8 cellular contexts compared by ENCODE assay signal in genomic region chrX:54530358-54530900, GRCh38. TPM values are rescaled to one million over a fixed set of nuclear protein-coding genes. Genes with fewer than 3 reads are reported as not detected.
DNase-seq lines count a peak whose midpoint lies in the region; ATAC-seq and TF ChIP-seq lines count a peak whose summit lies in the region.

No MANE protein-coding gene starts in this region.

- DNase-seq in BE2C (no peak), NCI-H1694 (lab: John Stamatoyannopoulos, UW) (no peak)
- DNase-seq in activated naive CD8-positive, alpha-beta T cell treated with anti-CD3 and anti-CD28 coated beads, Interleukin-2, amount 10 ng/mL, durations not matched to agents 7 days and 5 days: no peak
- peak in 2 of 3 experiments; percentile 0 to 9 for DNase-seq in stimulated activated CD4-positive, alpha-beta T cell treated with anti-CD3 and anti-CD28 coated beads, TNF-alpha, amount 100 ng/mL, for 4 hours (ENCODE audit: low read depth in 3 of 3)

- peaks cover 6% of the 10 kb centered on the region for H3K36me3 ChIP-seq in BE2C

- H3K9me3 Mint-ChIP-seq in activated naive CD8-positive, alpha-beta T cell treated with anti-CD3 and anti-CD28 coated beads, Interleukin-2, amount 10 ng/mL, durations not matched to agents 7 days and 5 days: peaks cover 6% of the 10 kb centered on the region

- POLR2A ChIA-PET in activated naive CD8-positive, alpha-beta T cell treated with anti-CD3 and anti-CD28 coated beads, Interleukin-2, amount 10 ng/mL, durations not matched to agents 7 days and 5 days (lab: Charles Lee): interaction anchor here (0.5 to 1.6 kb wide), 6 partner anchors 36 to 486 kb away, joined by 3 to 9 read pairs (median 3); partner anchors contain the start of genes APEX2, PHF8 and TSR2

- H3K9me3 ChIP-seq in BE2C: no peaks in the 10 kb centered on the region
- peaks cover 9% of the 10 kb centered on the region for H3K9me3 ChIP-seq in iPS-18c (ENCODE audit: control insufficient read depth, insufficient read depth, low read length)

- H3K27ac Mint-ChIP-seq in activated naive CD8-positive, alpha-beta T cell treated with anti-CD3 and anti-CD28 coated beads, Interleukin-2, amount 10 ng/mL, durations not matched to agents 7 days and 5 days: peak overlapping the region; percentile 96

- no peaks in the 10 kb centered on the region for H3K27me3 ChIP-seq in BE2C

- peak overlapping the region; percentile 93 for H3K4me3 Mint-ChIP-seq in activated naive CD8-positive, alpha-beta T cell treated with anti-CD3 and anti-CD28 coated beads, Interleukin-2, amount 10 ng/mL, durations not matched to agents 7 days and 5 days

- H3K4me3 ChIP-seq in BE2C (ENCODE audit: low read depth, low read length): peak overlapping the region; percentile 95
- peak overlapping the region; percentile 65 for H3K4me3 ChIP-seq in iPS-18c (ENCODE audit: insufficient read depth, low read depth, low read length)

- no peaks in the 10 kb centered on the region for H3K27me3 Mint-ChIP-seq in activated naive CD8-positive, alpha-beta T cell treated with anti-CD3 and anti-CD28 coated beads, Interleukin-2, amount 10 ng/mL, durations not matched to agents 7 days and 5 days

- no peaks in the 10 kb centered on the region for H3K4me1 ChIP-seq in BE2C

- ATAC-seq in GM19351 (IDR thresholded peaks at IDR 0.05; ENCODE audit: unreplicated experiment) (peak; percentile 19), HG03520 (IDR thresholded peaks at IDR 0.05; ENCODE audit: unreplicated experiment) (peak; percentile 23), HG03378 (IDR thresholded peaks at IDR 0.05; ENCODE audit: unreplicated experiment) (no peak)
- peak; percentile 25 for ATAC-seq in activated naive CD8-positive, alpha-beta T cell treated with anti-CD3 and anti-CD28 coated beads, Interleukin-2, amount 10 ng/mL, durations not matched to agents 7 days and 5 days (ENCODE audit: low read depth)

- H3K36me3 Mint-ChIP-seq in activated naive CD8-positive, alpha-beta T cell treated with anti-CD3 and anti-CD28 coated beads, Interleukin-2, amount 10 ng/mL, durations not matched to agents 7 days and 5 days: peaks cover 20% of the 10 kb centered on the region

- peaks cover 21% of the 10 kb centered on the region for H3K4me1 Mint-ChIP-seq in activated naive CD8-positive, alpha-beta T cell treated with anti-CD3 and anti-CD28 coated beads, Interleukin-2, amount 10 ng/mL, durations not matched to agents 7 days and 5 days

- TF ChIP-seq CTCF in BE2C (IDR thresholded peaks at IDR 0.05; ENCODE audit: low read depth, low read length): no peak

RNA-seq across cellular contexts. Expression of gene GNL3L, which starts 0.4 kb away (rescaled TPM):
- 16.0 TPM for polyA plus RNA-seq in BE2C (2012; ENCODE audit: insufficient read depth, insufficient read length, low read depth)
- total RNA-seq in activated naive CD8-positive, alpha-beta T cell treated with anti-CD3 and anti-CD28 coated beads, Interleukin-2, amount 10 ng/mL, durations not matched to agents 7 days and 5 days: 10 to 100 TPM; 43.7 to 44.5 TPM

RNA-seq across cellular contexts. Expression of gene FGD1, which starts 34.4 kb away (rescaled TPM):
- 5.4 TPM for polyA plus RNA-seq in BE2C (2012; ENCODE audit: insufficient read depth, insufficient read length, low read depth)
- total RNA-seq in activated naive CD8-positive, alpha-beta T cell treated with anti-CD3 and anti-CD28 coated beads, Interleukin-2, amount 10 ng/mL, durations not matched to agents 7 days and 5 days: under 1 TPM; 0.06 TPM

Comparison
In these comparisons a context has a peak if more than half of its experiments do, and no peak if none do; other contexts are left out.
1. DNase-seq: peak in stimulated activated CD4-positive, alpha-beta T cell treated with anti-CD3 and anti-CD28 coated beads, TNF-alpha, amount 100 ng/mL, for 4 hours (2 of 3); none in BE2C (single experiment), activated naive CD8-positive, alpha-beta T cell treated with anti-CD3 and anti-CD28 coated beads, Interleukin-2, amount 10 ng/mL, durations not matched to agents 7 days and 5 days (single experiment) and NCI-H1694 (single experiment).